8 cellular contexts compared by ENCODE assay signal in the genomic region with DNA sequence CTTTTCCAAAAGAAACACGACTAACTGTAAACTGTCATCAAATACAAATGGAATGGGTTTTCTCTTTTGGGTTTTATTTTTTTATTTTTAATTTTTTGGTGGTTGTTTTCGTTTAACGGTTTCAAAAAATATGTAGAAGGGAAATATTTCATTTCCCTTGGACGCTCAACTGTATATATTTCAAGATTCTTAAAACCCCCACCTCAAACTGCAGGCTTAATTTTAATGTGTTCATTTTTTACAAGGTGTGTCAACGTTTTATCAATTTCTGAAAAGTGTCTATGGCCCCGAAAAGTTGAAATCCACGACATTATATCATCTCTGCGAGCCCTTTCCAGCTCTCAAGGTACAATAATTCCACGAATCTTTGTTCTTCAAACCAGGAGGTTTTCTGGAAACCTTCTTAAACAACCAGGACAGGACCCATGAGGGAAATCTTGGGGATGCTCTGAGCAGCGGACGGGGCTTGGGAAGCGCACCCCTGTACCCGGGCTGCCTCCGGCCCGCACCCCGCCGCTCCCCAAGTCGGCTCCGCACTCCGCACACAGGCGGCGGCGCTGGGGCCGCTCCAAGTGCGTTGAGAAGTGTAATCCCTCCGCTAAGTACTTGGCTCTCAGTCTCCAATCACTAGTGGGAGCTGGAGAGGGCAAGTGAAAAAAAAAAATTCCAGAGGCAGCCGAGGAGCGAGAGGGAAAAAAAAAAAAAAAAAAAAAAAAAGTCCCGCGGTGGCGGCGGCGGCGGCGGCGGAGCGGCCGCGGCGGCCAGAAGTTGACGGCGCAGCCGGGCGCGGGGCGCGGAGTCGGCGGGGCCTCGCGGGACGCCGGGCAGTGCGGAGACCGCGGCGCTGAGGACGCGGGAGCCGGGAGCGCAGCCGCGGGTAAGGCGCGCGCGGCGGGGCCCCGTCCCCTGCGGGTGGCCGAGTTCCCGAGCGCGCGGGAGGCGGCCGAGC. TPM values are rescaled to one million over a fixed set of nuclear protein-coding genes. Genes with fewer than 3 reads are reported as not detected.
DNase-seq lines count a peak whose midpoint lies in the region; ATAC-seq and TF ChIP-seq lines count a peak whose summit lies in the region.

A gene (plus strand): TSS at position 764 of the 949 bp plus-strand sequence. CDS start 346,470 bp downstream, outside the sequence.

- no peak within 1 kb of the TSS for H4K8ac ChIP-seq in trophoblast cell (ENCODE audit: low read depth, low read length)

- peaks cover 81% of the 10 kb centered on the region for H3K27me3 ChIP-seq in left ventricle myocardium inferior (ENCODE audit: low read depth)
- H3K27me3 ChIP-seq in trophoblast cell (ENCODE audit: insufficient read depth, low read length) = peaks cover 7% of the 10 kb centered on the region

- no peak within 1 kb of the TSS for H3K9ac ChIP-seq in trophoblast cell (ENCODE audit: low read length)

- peak within 1 kb of the TSS; percentile 52 for H2AFZ ChIP-seq in trophoblast cell (ENCODE audit: insufficient read depth, low read length, poor library complexity)

- H3K27ac ChIP-seq in C4-2B (peak within 1 kb of the TSS; percentile 71), left ventricle myocardium inferior (replicated peaks) (no peak within 1 kb of the TSS), trophoblast cell (ENCODE audit: low read depth, low read length) (no peak within 1 kb of the TSS)

- H2BK5ac ChIP-seq in trophoblast cell (ENCODE audit: low read depth, low read length, poor library complexity) = no peak within 1 kb of the TSS

- H3K27ac Mint-ChIP-seq in activated naive CD8-positive, alpha-beta T cell = no peak within 1 kb of the TSS

- DNase-seq in left ventricle myocardium inferior = no peak
- DNase-seq in trophoblast cell = peak in 1 of 2 donors; percentile 44
- DNase-seq in SHP77 (lab: John Stamatoyannopoulos, UW) = no peak

- H3K18ac ChIP-seq in trophoblast cell (ENCODE audit: low read length) = no peak within 1 kb of the TSS

- H3K23ac ChIP-seq in trophoblast cell (ENCODE audit: low read length) = no peak within 1 kb of the TSS

- H3K36me3 ChIP-seq in left ventricle myocardium inferior = no peaks in the 10 kb centered on the region
- H3K36me3 ChIP-seq in trophoblast cell (ENCODE audit: control insufficient read depth in 1 of 2, insufficient read depth in 2 of 2, low read length in 2 of 2) = no peaks in the 10 kb centered on the region

- no peak within 1 kb of the TSS for H2AK5ac ChIP-seq in trophoblast cell (ENCODE audit: low read length)

- H4K91ac ChIP-seq in trophoblast cell (ENCODE audit: low read depth, low read length) = no peak within 1 kb of the TSS

- no peaks in the 10 kb centered on the region for H3K9me3 Mint-ChIP-seq in activated naive CD8-positive, alpha-beta T cell (ENCODE audit: low read depth)

- peak; percentile 38 for ATAC-seq in HG03442 (IDR thresholded peaks at IDR 0.05; ENCODE audit: unreplicated experiment)
- no peak for ATAC-seq in GM19463 (IDR thresholded peaks at IDR 0.05; ENCODE audit: unreplicated experiment)
- no peak for ATAC-seq in activated CD4-positive, CD25-positive, alpha-beta regulatory T cell treated with anti-CD3 and anti-CD28 coated beads, Interleukin-2, amount 50 U/mL, for 24 hours

- no peak within 1 kb of the TSS for H3K4ac ChIP-seq in trophoblast cell (ENCODE audit: low read depth, low read length)

- H3K4me2 ChIP-seq in trophoblast cell (ENCODE audit: low read length) = peak within 1 kb of the TSS; percentile 83

- WGBS in trophoblast cell (ENCODE audit: extremely low coverage, insufficient coverage, insufficient read length) = no CpG with 5 or more reads among the region's 77 CpGs

- peaks cover 8% of the 10 kb centered on the region for H3K4me1 Mint-ChIP-seq in activated naive CD8-positive, alpha-beta T cell (ENCODE audit: low read depth)

- H3K4me3 Mint-ChIP-seq in activated naive CD8-positive, alpha-beta T cell = peak within 1 kb of the TSS; percentile 74

- H3K27me3 Mint-ChIP-seq in activated naive CD8-positive, alpha-beta T cell = peaks cover 48% of the 10 kb centered on the region

- no peaks in the 10 kb centered on the region for H3K9me3 ChIP-seq in left ventricle myocardium inferior (replicated peaks)
- H3K9me3 ChIP-seq in trophoblast cell (ENCODE audit: insufficient read depth, low read depth, low read length) = no peaks in the 10 kb centered on the region

- peak within 1 kb of the TSS; percentile 57 for H3K14ac ChIP-seq in trophoblast cell (ENCODE audit: low read length)

- peak; percentile 23 for TF ChIP-seq CTCF in C4-2B (conservative IDR thresholded peaks at IDR 0.05)
- no peak for TF ChIP-seq CTCF in left ventricle myocardium inferior (IDR thresholded peaks at IDR 0.05; ENCODE audit: borderline replicate concordance)

- H4K12ac ChIP-seq in trophoblast cell (ENCODE audit: low read depth, low read length) = no peak within 1 kb of the TSS

- H3K4me3 ChIP-seq in left ventricle myocardium inferior (peak within 1 kb of the TSS; percentile 68), trophoblast cell (ENCODE audit: low read depth, low read length) (peak within 1 kb of the TSS; percentile 72)

- no peaks in the 10 kb centered on the region for H3K79me2 ChIP-seq in trophoblast cell (ENCODE audit: control insufficient read depth, insufficient read depth, low read length, poor library complexity)

- no peaks in the 10 kb centered on the region for H3K36me3 Mint-ChIP-seq in activated naive CD8-positive, alpha-beta T cell

- H3K79me1 ChIP-seq in trophoblast cell (ENCODE audit: low read length) = no peaks in the 10 kb centered on the region

- intact Hi-C loops in left ventricle myocardium inferior (cut with micrococcal nuclease) = no loop called here

- H2BK12ac ChIP-seq in trophoblast cell (ENCODE audit: low read length) = peak within 1 kb of the TSS; percentile 36

- H2BK120ac ChIP-seq in trophoblast cell (ENCODE audit: insufficient read depth, low read length, poor library complexity) = no peak within 1 kb of the TSS

- peaks cover 12% of the 10 kb centered on the region for H3K4me1 ChIP-seq in left ventricle myocardium inferior
- peaks cover 0 to 5% of the 10 kb centered on the region in 2 experiments for H3K4me1 ChIP-seq in trophoblast cell (ENCODE audit: control insufficient read depth in 1 of 2, insufficient read depth in 2 of 2, low read length in 2 of 2)

RNA-seq across cellular contexts. Expression of the gene that starts here (rescaled TPM):
- 3.0 TPM for total RNA-seq in left ventricle myocardium inferior
- polyA plus RNA-seq in trophoblast cell (2013) = 0.35 and 0.37 TPM in 2 replicates
